ENCODE assay signal across 9 cellular contexts in genomic region chr21:41641821-41642368, GRCh38.
DNase-seq lines count a peak whose midpoint lies in the region; ATAC-seq, FAIRE-seq and TF ChIP-seq lines count a peak whose summit lies in the region.
"Had no signal": no experiment of that assay in that cellular context is flagged by ENCODE, and none has a peak within 500 bp of the region (broad histone marks: within the 10 kb centered on the region; RNA-seq: fewer than 3 reads in every experiment).

No MANE protein-coding gene starts in this region.

- H3K4me1 ChIP-seq in HEK293 (ENCODE audit: control insufficient read depth, insufficient read depth, low read length) (no peaks in the 10 kb centered on the region), mammary epithelial cell (ENCODE audit: insufficient read depth, low read length) (peaks cover 42% of the 10 kb centered on the region), HepG2 (ENCODE audit: insufficient read depth, low read length) (peaks cover 18% of the 10 kb centered on the region), testis (no peaks in the 10 kb centered on the region), BE2C (no peaks in the 10 kb centered on the region)

- H3K27me3 ChIP-seq in mammary epithelial cell (ENCODE audit: insufficient read depth, low read length) (no peaks in the 10 kb centered on the region), HepG2 (ENCODE audit: control insufficient read depth in 1 of 2, insufficient read depth in 2 of 2, low read length in 2 of 2) (peaks cover 0 to 8% of the 10 kb centered on the region in 2 experiments; a peak in 2 of 5 replicates), testis (no peaks in the 10 kb centered on the region), BE2C (no peaks in the 10 kb centered on the region)

- H3K9ac ChIP-seq in mammary epithelial cell (ENCODE audit: insufficient read depth, low read length): peak overlapping the region; percentile 83
- peak overlapping the region; percentile 43; the same call in 1 of the 2 replicates for H3K9ac ChIP-seq in HepG2 (ENCODE audit: insufficient read depth, low read depth, low read length)

- in situ Hi-C loops in mammary epithelial cell (cut with MboI; ENCODE audit: low sequenced_read_pairs in 2 of 2) (no loop called here), HepG2 (cut with HindIII; ENCODE audit: extremely low pct_ligation_motif_present, low pct_unique_long_range_greater_than_20kb) (no loop called here)

- ATAC-seq in HepG2: peak; percentile 49; the same call in 2 of the 3 replicates

- H3K4me3 ChIP-seq in HEK293 (ENCODE audit: low read depth, low read length) (no peak overlapping the region), mammary epithelial cell (replicated peaks in 1 of 3; ENCODE audit: insufficient read depth in 1 of 3, low read depth in 2 of 3, low read length in 3 of 3) (no peak overlapping the region), HepG2 (replicated peaks in 1 of 3; ENCODE audit: insufficient read depth in 1 of 3, low read depth in 2 of 3, low read length in 3 of 3) (peak overlapping the region in 2 of 3 experiments; percentile 12 to 34; a peak in 3 of 6 replicates), testis (no peak overlapping the region), BE2C (ENCODE audit: low read depth, low read length) (no peak overlapping the region)

- H4K20me1 ChIP-seq in mammary epithelial cell (ENCODE audit: insufficient read depth, low read length) (no peaks in the 10 kb centered on the region), HepG2 (ENCODE audit: insufficient read depth, low read length) (no peaks in the 10 kb centered on the region)

- peaks cover 5% of the 10 kb centered on the region for H3K27me3 Mint-ChIP-seq in endothelial cell (ENCODE audit: unreplicated experiment)

- H3K9me3 Mint-ChIP-seq in endothelial cell (ENCODE audit: unreplicated experiment): no peaks in the 10 kb centered on the region

- POLR2A ChIA-PET in HEK293 (lab: Yijun Ruan, JAX): no interaction called here
- POLR2A ChIA-PET in HepG2 (lab: Yijun Ruan, JAX): no interaction called here

- TF ChIP-seq RAD21 in HepG2 (CRISPR knock-in tag; IDR thresholded peaks at IDR 0.05): no peak

- TF ChIP-seq CTCF in HEK293 (tag by site-specific recombination; IDR thresholded peaks at IDR 0.05) (no peak), mammary epithelial cell (conservative IDR thresholded peaks at IDR 0.05 in 1 of 2, IDR thresholded peaks at IDR 0.05 in 1 of 2; ENCODE audit: extremely low read depth in 1 of 2, insufficient read depth in 1 of 2, low read depth in 1 of 2, low read length in 2 of 2) (no peak), HepG2 (CRISPR knock-in tag; IDR thresholded peaks at IDR 0.05) (no peak), testis (IDR thresholded peaks at IDR 0.05) (no peak), BE2C (IDR thresholded peaks at IDR 0.05; ENCODE audit: low read depth, low read length) (no peak), endothelial cell (IDR thresholded peaks at IDR 0.05; ENCODE audit: unreplicated experiment) (no peak)

- H2AFZ ChIP-seq in mammary epithelial cell (ENCODE audit: low read depth, low read length) (peak overlapping the region; percentile 57), HepG2 (ENCODE audit: low read length) (peak overlapping the region; percentile 46)

- no peak for TF ChIP-seq POLR2A in HepG2 (IDR thresholded peaks at IDR 0.05; ENCODE audit: insufficient read depth in 1 of 2, low read depth in 2 of 2, low read length in 2 of 2)
- TF ChIP-seq POLR2A in testis (IDR thresholded peaks at IDR 0.05): no peak
- TF ChIP-seq POLR2A in erythroblast (IDR thresholded peaks at IDR 0.05; ENCODE audit: low read length): no peak

- no peaks in the 10 kb centered on the region for H3K36me3 ChIP-seq in HEK293 (ENCODE audit: control insufficient read depth in 2 of 2, insufficient read depth in 1 of 2, low read length in 2 of 2)
- no peaks in the 10 kb centered on the region for H3K36me3 ChIP-seq in mammary epithelial cell (ENCODE audit: insufficient read depth, low read length)
- H3K36me3 ChIP-seq in HepG2 (replicated peaks in 1 of 2; ENCODE audit: control insufficient read depth in 1 of 2, insufficient read depth in 2 of 2, low read length in 2 of 2): no peaks in the 10 kb centered on the region
- H3K36me3 ChIP-seq in testis (ENCODE audit: low read depth, missing control alignments): no peaks in the 10 kb centered on the region
- no peaks in the 10 kb centered on the region for H3K36me3 ChIP-seq in BE2C

- FAIRE-seq in HepG2 (lab: Jason Lieb, UNC): no peak

- H3K9me3 ChIP-seq in HEK293 (ENCODE audit: control insufficient read depth, insufficient read depth, low read depth, low read length) (no peaks in the 10 kb centered on the region), mammary epithelial cell (replicated peaks; ENCODE audit: insufficient read depth, low read length) (no peaks in the 10 kb centered on the region), HepG2 (ENCODE audit: low read length) (no peaks in the 10 kb centered on the region), testis (no peaks in the 10 kb centered on the region), BE2C (no peaks in the 10 kb centered on the region)

- BruUV-seq in mammary epithelial cell (replicated peaks; lab: Mats Ljungman, UMichigan): TSS peak; percentile 83
- BruUV-seq in HepG2 (replicated peaks; lab: Mats Ljungman, UMichigan): no TSS peak

- TF ChIP-seq EP300 in HepG2 (IDR thresholded peaks at IDR 0.05; ENCODE audit: low read depth in 2 of 2, low read length in 2 of 2) (no peak), HepG2 (CRISPR knock-in tag; IDR thresholded peaks at IDR 0.05; ENCODE audit: borderline replicate concordance) (no peak)

- dilution Hi-C loops in mammary epithelial cell (cut with HindIII; ENCODE audit: low sequenced_read_pairs): no loop called here

- H3K27ac ChIP-seq in HEK293 (ENCODE audit: extremely low read depth, low read depth, low read length): no peak overlapping the region
- H3K27ac ChIP-seq in mammary epithelial cell (ENCODE audit: insufficient read depth, low read depth, low read length): peak overlapping the region; percentile 97
- no peak overlapping the region for H3K27ac ChIP-seq in HepG2 (ENCODE audit: extremely low read length, insufficient read depth, low read length)
- peak overlapping the region in 1 of 2 donors; percentile 66 for H3K27ac ChIP-seq in testis

- no peaks in the 10 kb centered on the region for H3K4me1 Mint-ChIP-seq in endothelial cell (ENCODE audit: unreplicated experiment)

- WGBS in mammary epithelial cell (ENCODE audit: low coverage, missing lambda C conversion rate): 1% methylated on average over 11 of the region's 11 CpGs
- 0% methylated on average over 11 of the region's 11 CpGs for WGBS in HepG2 (ENCODE audit: low lambda C conversion rate)
- 13 to 28% methylated on average over 11 of the region's 11 CpGs for WGBS in testis, 2 donors

- intact Hi-C loops in mammary epithelial cell (cut with micrococcal nuclease): loop anchor here (2.0 kb wide), 1 partner anchor 37 kb away; no protein-coding TSS in a partner anchor
- intact Hi-C loops in HepG2 (cut with micrococcal nuclease; ENCODE audit: unreplicated experiment): no loop called here
- intact Hi-C loops in testis (cut with DNase I; ENCODE audit: low total_unique reads): no loop called here

- DNase-seq in mammary epithelial cell: peak; percentile 97
- DNase-seq in HepG2 (ENCODE audit: low spot score): peak; percentile 41
- peak; percentile 50 for DNase-seq in testis
- no peak for DNase-seq in BE2C
- DNase-seq in endothelial cell (ENCODE audit: low spot score): no peak
- DNase-seq in NCI-H774 (lab: John Stamatoyannopoulos, UW): no peak
- DNase-seq in erythroblast (lab: John Stamatoyannopoulos, UW): no peak
- DNase-seq: KBM-7 had no signal

- no peak overlapping the region for H3K27ac Mint-ChIP-seq in endothelial cell (ENCODE audit: unreplicated experiment)

- no peaks in the 10 kb centered on the region for H3K36me3 Mint-ChIP-seq in endothelial cell (ENCODE audit: low read depth, unreplicated experiment)

- CTCF ChIA-PET in HEK293 (lab: Yijun Ruan, JAX) (interaction anchor here (0.6 to 1.5 kb wide), 4 partner anchors 106 to 475 kb away, joined by 4 to 7 read pairs (median 5); no protein-coding TSS in a partner anchor), mammary epithelial cell (lab: Charles Lee; ENCODE audit: low non-redundant PET) (no interaction called here), HepG2 (lab: Yijun Ruan, JAX; ENCODE audit: low intra/inter-chr PET ratio, low total read pairs) (no interaction called here)

- H3K4me2 ChIP-seq in mammary epithelial cell (ENCODE audit: insufficient read depth, low read depth, low read length): peak overlapping the region; percentile 50
- peak overlapping the region; percentile 70 for H3K4me2 ChIP-seq in HepG2 (ENCODE audit: low read depth, low read length)

- H3K79me2 ChIP-seq in mammary epithelial cell (ENCODE audit: insufficient read depth, low read length): no peaks in the 10 kb centered on the region
- H3K79me2 ChIP-seq in HepG2 (ENCODE audit: insufficient read depth, low read length): no peaks in the 10 kb centered on the region

- H3K4me3 Mint-ChIP-seq in endothelial cell (ENCODE audit: unreplicated experiment): no peak overlapping the region

TF ChIP-seq in HEK293, 187 proteins besides CTCF, POLR2A, EP300 and RAD21:
- no peak for TF ChIP-seq MZF1 (tag by site-specific recombination; IDR thresholded peaks at IDR 0.05; ENCODE audit: borderline replicate concordance)
- TF ChIP-seq ZBTB20 (tag by site-specific recombination; IDR thresholded peaks at IDR 0.05): 0 out of 2 replicates have a peak, but pooled peaks have one; percentile 23

TF ChIP-seq in HepG2, 621 proteins besides CTCF, POLR2A, EP300 and RAD21 (continues in another document):
- TF ChIP-seq ZNF572 (CRISPR knock-in tag; IDR thresholded peaks at IDR 0.05) (no peak), NBN (conservative IDR thresholded peaks at IDR 0.05) (no peak), FOXM1 (CRISPR knock-in tag; IDR thresholded peaks at IDR 0.05) (no peak), GRHL1 (CRISPR knock-in tag; conservative IDR thresholded peaks at IDR 0.05) (no peak)

Comparison
In these comparisons a context has a peak if more than half of its experiments do, and no peak if none do; other contexts are left out.
1. H3K4me3 ChIP-seq: peak in HepG2 (2 of 3); none in HEK293 (single experiment), mammary epithelial cell (0 of 3), testis (0 of 2) and BE2C (single experiment).
2. DNase-seq: peak in mammary epithelial cell (single experiment), HepG2 (single experiment) and testis (single experiment); none in BE2C (single experiment), endothelial cell (single experiment), NCI-H774 (single experiment) and erythroblast (0 of 2).
3. Of the 63 proteins assayed by ChIP-seq in both HepG2 and HEK293: peak only in HepG2: none; only in HEK293: ZBTB20; in both: none; in neither: 62.